ENCODE assay signal across 1 cellular context in the genomic region with DNA sequence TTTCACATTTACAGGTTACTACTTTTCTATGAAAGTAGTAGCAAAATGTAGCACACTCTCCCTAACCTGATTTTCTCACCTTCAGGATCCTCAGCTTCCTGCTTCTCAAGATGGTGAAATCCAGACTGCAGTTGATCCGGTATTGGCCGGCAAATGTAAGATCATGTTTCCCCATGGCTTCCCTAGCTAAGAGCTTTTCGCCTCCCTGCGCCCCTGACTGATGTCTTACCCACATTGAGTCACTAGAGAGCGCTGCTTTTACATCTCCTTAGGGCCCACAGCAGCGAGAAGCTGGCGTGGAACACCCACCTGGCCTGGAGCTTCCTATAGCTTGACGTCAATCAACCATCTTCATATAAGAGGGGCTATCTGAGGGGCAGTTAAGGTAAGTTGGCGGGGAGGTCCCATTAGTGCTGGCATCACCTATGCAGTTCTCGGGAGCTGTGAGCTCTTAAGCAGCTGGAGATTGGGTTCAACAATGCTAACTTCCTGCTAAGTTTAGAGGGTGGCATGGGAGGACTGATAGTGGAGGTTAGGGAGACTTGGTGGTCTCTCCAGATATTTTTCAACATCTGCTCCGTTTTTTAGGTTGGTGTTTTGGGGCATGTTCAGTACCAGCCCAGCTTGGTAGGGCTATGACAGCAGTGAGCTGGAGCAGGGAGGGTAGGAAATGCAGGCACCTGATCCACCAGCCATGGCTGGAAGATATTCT.
TF ChIP-seq lines count a peak whose summit lies in the region.

No MANE protein-coding gene starts in this region.

TF ChIP-seq in GM12878, 131 proteins besides CTCF, POLR2A, EP300 and RAD21:
- TF ChIP-seq PKNOX1 (IDR thresholded peaks at IDR 0.05) (peak; percentile 36), NR2C1 (IDR thresholded peaks at IDR 0.05) (no peak), SKIL (IDR thresholded peaks at IDR 0.05; ENCODE audit: low read depth, poor library complexity, severe bottlenecking) (no peak), SMAD5 (IDR thresholded peaks at IDR 0.05; ENCODE audit: low read depth) (0 out of 2 replicates have a peak, but pooled peaks have one; percentile 28), ZNF217 (IDR thresholded peaks at IDR 0.05) (no peak), STAT1 (conservative IDR thresholded peaks at IDR 0.05) (peak; percentile 66; the same call in 1 of the 2 replicates), SMC3 (IDR thresholded peaks at IDR 0.05; ENCODE audit: borderline replicate concordance, low read length) (peak; percentile 37; the same call in 1 of the 2 replicates), NFXL1 (IDR thresholded peaks at IDR 0.05; ENCODE audit: borderline replicate concordance) (no peak)
- TF ChIP-seq, protein P1, sequence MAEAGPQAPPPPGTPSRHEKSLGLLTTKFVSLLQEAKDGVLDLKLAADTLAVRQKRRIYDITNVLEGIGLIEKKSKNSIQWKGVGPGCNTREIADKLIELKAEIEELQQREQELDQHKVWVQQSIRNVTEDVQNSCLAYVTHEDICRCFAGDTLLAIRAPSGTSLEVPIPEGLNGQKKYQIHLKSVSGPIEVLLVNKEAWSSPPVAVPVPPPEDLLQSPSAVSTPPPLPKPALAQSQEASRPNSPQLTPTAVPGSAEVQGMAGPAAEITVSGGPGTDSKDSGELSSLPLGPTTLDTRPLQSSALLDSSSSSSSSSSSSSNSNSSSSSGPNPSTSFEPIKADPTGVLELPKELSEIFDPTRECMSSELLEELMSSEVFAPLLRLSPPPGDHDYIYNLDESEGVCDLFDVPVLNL (IDR thresholded peaks at IDR 0.05; ENCODE audit: low read depth, low read length), result no peak
- TF ChIP-seq, protein P2, sequence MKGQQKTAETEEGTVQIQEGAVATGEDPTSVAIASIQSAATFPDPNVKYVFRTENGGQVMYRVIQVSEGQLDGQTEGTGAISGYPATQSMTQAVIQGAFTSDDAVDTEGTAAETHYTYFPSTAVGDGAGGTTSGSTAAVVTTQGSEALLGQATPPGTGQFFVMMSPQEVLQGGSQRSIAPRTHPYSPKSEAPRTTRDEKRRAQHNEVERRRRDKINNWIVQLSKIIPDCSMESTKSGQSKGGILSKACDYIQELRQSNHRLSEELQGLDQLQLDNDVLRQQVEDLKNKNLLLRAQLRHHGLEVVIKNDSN (IDR thresholded peaks at IDR 0.05; ENCODE audit: borderline replicate concordance, extremely low read length, insufficient read depth, low read depth, low read length), result no peak
TF ChIP-seq in GM12878: peak in this region for 4.
